In the genomic region with DNA sequence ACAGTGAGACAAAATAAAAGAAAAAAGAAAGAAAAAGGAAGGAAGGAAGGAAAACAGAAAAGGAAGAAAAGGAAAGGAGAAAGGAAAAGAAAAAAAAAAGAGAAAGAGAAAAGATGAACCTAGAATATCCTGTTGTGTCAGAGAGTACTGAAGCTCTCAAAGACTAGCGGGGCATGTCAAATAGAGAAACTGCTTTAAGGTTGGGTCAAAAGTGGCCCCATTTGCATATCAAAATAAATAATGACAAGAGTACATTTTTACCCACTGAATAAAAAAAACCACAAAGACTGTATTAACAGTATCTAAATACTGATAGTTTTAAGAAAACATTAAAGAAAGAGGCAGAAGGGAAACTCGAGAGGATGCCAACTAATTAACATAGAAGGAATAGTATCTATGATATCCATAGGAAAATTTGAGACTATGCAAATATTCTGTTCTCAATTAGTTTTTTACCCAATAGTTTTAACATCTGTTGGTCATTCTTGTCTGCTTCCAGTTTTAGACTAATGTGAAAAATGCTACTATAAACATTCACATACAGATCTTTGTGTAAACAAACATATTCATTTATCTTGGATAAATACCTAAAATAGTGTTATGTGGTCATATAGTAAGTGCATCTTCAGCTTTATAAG, we compare ENCODE assay signal across 20 cellular contexts.
"Had no signal": no experiment of that assay in that cellular context is flagged by ENCODE, and none has a peak within 500 bp of the region (broad histone marks: within the 10 kb centered on the region; RNA-seq: fewer than 3 reads in every experiment).

No MANE protein-coding gene starts in this region.

- H3K9me3 ChIP-seq: sigmoid colon, thyroid gland had no signal

- H3K36me3 ChIP-seq: thyroid gland had no signal

- H3K27me3 Mint-ChIP-seq: activated CD4-positive, alpha-beta memory T cell treated with anti-CD3 and anti-CD28 coated beads for 36 hours; activated CD4-positive, alpha-beta T cell treated with anti-CD3 and anti-CD28 coated beads for 36 hours; activated naive CD8-positive, alpha-beta T cell; dendritic cell treated with granulocyte-macrophage colony-stimulating factor and Interleukin-4, amounts not matched to agents 40 ng/mL and 50 ng/mL, for 4 days; effector memory CD8-positive, alpha-beta T cell; natural killer cell treated with Interleukin-12 subunit alpha and Interleukin-12 subunit beta and Interleukin-15 and Interleukin-18, amount 100 ng/mL, for 72 hours had no signal

- ATAC-seq: activated CD4-positive, alpha-beta T cell treated with anti-CD3 and anti-CD28 coated beads for 36 hours; activated T-cell treated with anti-CD3 and anti-CD28 coated beads, Interleukin-2, amount 50 U/mL, for 4 hours; effector memory CD8-positive, alpha-beta T cell; natural killer cell treated with Interleukin-12 subunit alpha and Interleukin-12 subunit beta and Interleukin-15 and Interleukin-18, amount 100 ng/mL, for 72 hours; SK-N-SH treated with all-trans-retinoic acid at 6 μM for 48 hours had no signal

- FAIRE-seq: urothelium cell line had no signal

- DNase-seq: activated CD4-positive, alpha-beta memory T cell treated with anti-CD3 and anti-CD28 coated beads for 36 hours; activated CD4-positive, alpha-beta T cell treated with anti-CD3 and anti-CD28 coated beads for 36 hours; activated effector memory CD4-positive, alpha-beta T cell treated with anti-CD3 and anti-CD28 coated beads, Interleukin-2, amount 50 U/mL, for 16 hours; activated T-cell treated with anti-CD3 and anti-CD28 coated beads, Interleukin-2, amount 50 U/mL, for 4 hours; amygdala; cerebellar nuclear complex; effector memory CD8-positive, alpha-beta T cell; hippocampal formation; kidney glomerular epithelial cell; mesendoderm; sigmoid colon; stimulated activated CD4-positive, alpha-beta T cell treated with anti-CD3 and anti-CD28 coated beads, Interleukin-12 subunit alpha, Interleukin-12 subunit beta, amount 100 ng/mL, for 4 hours; stimulated activated CD4-positive, alpha-beta T cell treated with anti-CD3 and anti-CD28 coated beads, Interleukin-2, amount 100 ng/mL, for 24 hours; T-helper 1 cell; thyroid gland had no signal

- H3K4me1 Mint-ChIP-seq: activated CD4-positive, alpha-beta T cell treated with anti-CD3 and anti-CD28 coated beads for 36 hours had no signal

- H3K4me3 Mint-ChIP-seq: activated CD4-positive, alpha-beta memory T cell treated with anti-CD3 and anti-CD28 coated beads for 36 hours; activated CD4-positive, alpha-beta T cell treated with anti-CD3 and anti-CD28 coated beads for 36 hours; activated naive CD8-positive, alpha-beta T cell; activated T-cell treated with anti-CD3 and anti-CD28 coated beads, Interleukin-2, amount 50 U/mL, for 4 hours; dendritic cell treated with granulocyte-macrophage colony-stimulating factor and Interleukin-4, amounts not matched to agents 40 ng/mL and 50 ng/mL, for 4 days; effector memory CD8-positive, alpha-beta T cell; natural killer cell treated with Interleukin-12 subunit alpha and Interleukin-12 subunit beta and Interleukin-15 and Interleukin-18, amount 100 ng/mL, for 72 hours had no signal

- H3K9me3 Mint-ChIP-seq: activated CD4-positive, alpha-beta memory T cell treated with anti-CD3 and anti-CD28 coated beads for 36 hours; activated T-cell treated with anti-CD3 and anti-CD28 coated beads, Interleukin-2, amount 50 U/mL, for 4 hours; dendritic cell treated with granulocyte-macrophage colony-stimulating factor and Interleukin-4, amounts not matched to agents 40 ng/mL and 50 ng/mL, for 4 days; effector memory CD8-positive, alpha-beta T cell; natural killer cell treated with Interleukin-12 subunit alpha and Interleukin-12 subunit beta and Interleukin-15 and Interleukin-18, amount 100 ng/mL, for 72 hours had no signal

- H3K4me3 ChIP-seq: sigmoid colon, thyroid gland had no signal

- H3K4me1 ChIP-seq: sigmoid colon, thyroid gland had no signal

- H3K27me3 ChIP-seq: sigmoid colon, thyroid gland had no signal

- H3K27ac Mint-ChIP-seq: activated CD4-positive, alpha-beta memory T cell treated with anti-CD3 and anti-CD28 coated beads for 36 hours; activated CD4-positive, alpha-beta T cell treated with anti-CD3 and anti-CD28 coated beads for 36 hours; activated naive CD8-positive, alpha-beta T cell; dendritic cell treated with granulocyte-macrophage colony-stimulating factor and Interleukin-4, amounts not matched to agents 40 ng/mL and 50 ng/mL, for 4 days; effector memory CD8-positive, alpha-beta T cell; natural killer cell treated with Interleukin-12 subunit alpha and Interleukin-12 subunit beta and Interleukin-15 and Interleukin-18, amount 100 ng/mL, for 72 hours had no signal

- H3K36me3 Mint-ChIP-seq: activated CD4-positive, alpha-beta memory T cell treated with anti-CD3 and anti-CD28 coated beads for 36 hours; natural killer cell treated with Interleukin-12 subunit alpha and Interleukin-12 subunit beta and Interleukin-15 and Interleukin-18, amount 100 ng/mL, for 72 hours had no signal

- H3K27ac ChIP-seq: sigmoid colon, thyroid gland had no signal
